ENCODE assay signal across 1 cellular context in the genomic region with DNA sequence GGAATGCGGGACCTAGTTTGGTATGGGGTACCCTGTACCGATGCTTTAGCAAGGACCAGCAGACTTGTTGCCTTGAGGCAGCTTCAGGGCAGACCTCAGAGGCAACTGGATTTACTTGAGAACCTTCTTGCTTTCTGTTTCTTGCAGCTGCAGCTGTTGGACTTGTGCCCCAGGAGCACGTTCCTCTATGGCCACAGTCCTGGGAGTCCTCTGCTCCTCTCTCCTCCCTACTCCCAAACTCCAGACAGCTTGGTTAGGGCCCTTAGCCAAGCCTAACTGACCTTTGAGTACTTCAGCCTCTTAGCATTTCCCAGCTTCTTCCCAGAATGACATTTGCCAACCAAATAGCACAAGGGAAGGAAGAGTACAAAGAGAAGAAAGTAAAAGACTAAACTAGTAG.
TF ChIP-seq lines count a peak whose summit lies in the region.

No MANE protein-coding gene starts in this region.

TF ChIP-seq in GM23338, 12 proteins besides CTCF, POLR2A, EP300 and RAD21 (continued from another document):
- TF ChIP-seq, protein P1, sequence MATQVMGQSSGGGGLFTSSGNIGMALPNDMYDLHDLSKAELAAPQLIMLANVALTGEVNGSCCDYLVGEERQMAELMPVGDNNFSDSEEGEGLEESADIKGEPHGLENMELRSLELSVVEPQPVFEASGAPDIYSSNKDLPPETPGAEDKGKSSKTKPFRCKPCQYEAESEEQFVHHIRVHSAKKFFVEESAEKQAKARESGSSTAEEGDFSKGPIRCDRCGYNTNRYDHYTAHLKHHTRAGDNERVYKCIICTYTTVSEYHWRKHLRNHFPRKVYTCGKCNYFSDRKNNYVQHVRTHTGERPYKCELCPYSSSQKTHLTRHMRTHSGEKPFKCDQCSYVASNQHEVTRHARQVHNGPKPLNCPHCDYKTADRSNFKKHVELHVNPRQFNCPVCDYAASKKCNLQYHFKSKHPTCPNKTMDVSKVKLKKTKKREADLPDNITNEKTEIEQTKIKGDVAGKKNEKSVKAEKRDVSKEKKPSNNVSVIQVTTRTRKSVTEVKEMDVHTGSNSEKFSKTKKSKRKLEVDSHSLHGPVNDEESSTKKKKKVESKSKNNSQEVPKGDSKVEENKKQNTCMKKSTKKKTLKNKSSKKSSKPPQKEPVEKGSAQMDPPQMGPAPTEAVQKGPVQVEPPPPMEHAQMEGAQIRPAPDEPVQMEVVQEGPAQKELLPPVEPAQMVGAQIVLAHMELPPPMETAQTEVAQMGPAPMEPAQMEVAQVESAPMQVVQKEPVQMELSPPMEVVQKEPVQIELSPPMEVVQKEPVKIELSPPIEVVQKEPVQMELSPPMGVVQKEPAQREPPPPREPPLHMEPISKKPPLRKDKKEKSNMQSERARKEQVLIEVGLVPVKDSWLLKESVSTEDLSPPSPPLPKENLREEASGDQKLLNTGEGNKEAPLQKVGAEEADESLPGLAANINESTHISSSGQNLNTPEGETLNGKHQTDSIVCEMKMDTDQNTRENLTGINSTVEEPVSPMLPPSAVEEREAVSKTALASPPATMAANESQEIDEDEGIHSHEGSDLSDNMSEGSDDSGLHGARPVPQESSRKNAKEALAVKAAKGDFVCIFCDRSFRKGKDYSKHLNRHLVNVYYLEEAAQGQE (IDR thresholded peaks at IDR 0.05; ENCODE audit: unreplicated experiment): no peak
- TF ChIP-seq STAT1 (IDR thresholded peaks at IDR 0.05; ENCODE audit: unreplicated experiment) (no peak), ZNF331 (CRISPR knock-in tag; IDR thresholded peaks at IDR 0.05; ENCODE audit: low read depth) (no peak), JUNB (IDR thresholded peaks at IDR 0.05; ENCODE audit: unreplicated experiment) (no peak), ZNF114 (CRISPR knock-in tag; IDR thresholded peaks at IDR 0.05) (no peak)
- TF ChIP-seq, protein P2, sequence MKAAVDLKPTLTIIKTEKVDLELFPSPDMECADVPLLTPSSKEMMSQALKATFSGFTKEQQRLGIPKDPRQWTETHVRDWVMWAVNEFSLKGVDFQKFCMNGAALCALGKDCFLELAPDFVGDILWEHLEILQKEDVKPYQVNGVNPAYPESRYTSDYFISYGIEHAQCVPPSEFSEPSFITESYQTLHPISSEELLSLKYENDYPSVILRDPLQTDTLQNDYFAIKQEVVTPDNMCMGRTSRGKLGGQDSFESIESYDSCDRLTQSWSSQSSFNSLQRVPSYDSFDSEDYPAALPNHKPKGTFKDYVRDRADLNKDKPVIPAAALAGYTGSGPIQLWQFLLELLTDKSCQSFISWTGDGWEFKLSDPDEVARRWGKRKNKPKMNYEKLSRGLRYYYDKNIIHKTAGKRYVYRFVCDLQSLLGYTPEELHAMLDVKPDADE (IDR thresholded peaks at IDR 0.05): no peak
